8 cellular contexts compared by ENCODE assay signal in the genomic region with DNA sequence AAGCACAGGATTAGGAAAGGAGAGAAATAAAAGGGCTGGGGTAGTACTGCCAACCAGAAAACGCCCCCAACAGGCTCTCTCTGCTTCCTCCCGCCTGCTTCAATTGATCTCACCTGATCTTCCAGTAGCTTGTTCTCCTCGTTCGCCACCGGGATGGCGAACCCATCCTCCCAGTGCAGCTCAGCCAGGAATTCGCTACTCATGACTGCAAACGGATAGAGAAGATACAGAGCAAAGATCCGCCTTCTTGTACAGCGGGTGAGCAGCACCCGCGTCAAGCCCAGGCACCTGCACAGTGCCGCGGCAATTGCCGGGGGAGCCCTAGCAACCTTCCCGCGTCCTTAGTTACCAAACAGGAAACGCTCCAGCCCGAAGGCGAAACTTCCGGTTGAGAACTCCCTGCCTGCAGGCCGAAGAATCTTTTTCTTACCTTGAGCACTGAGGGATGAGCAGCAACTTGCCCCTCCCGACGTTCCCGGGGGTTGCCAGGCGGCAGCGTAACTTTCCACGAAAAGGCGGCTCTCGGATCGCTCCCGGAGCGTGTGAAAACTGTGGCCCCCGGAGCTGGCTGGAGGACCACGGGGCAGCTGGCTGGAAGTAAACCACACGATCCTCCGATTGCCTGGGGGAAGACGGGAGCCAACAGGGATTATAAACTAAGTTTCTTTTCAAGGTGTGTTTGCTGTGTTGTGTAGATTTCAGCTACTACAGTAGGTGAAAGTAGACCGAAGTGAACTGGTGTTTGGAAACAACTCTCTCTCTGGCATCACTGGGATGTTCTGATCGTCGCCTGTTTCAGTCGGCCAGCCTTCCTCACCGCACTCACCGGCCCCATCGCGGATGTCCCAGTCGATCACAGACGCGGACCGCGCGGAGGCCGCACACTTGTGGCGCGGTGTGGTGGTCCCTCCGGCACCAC. TPM values are rescaled to one million over a fixed set of nuclear protein-coding genes. Genes with fewer than 3 reads are reported as not detected.
DNase-seq lines count a peak whose midpoint lies in the region; ATAC-seq and TF ChIP-seq lines count a peak whose summit lies in the region.

A gene (minus strand): TSS at position 312 of the 919 bp plus-strand sequence. CDS start 109 bp downstream, at position 203.

- peak; percentile 99 for ATAC-seq in HG03025 (IDR thresholded peaks at IDR 0.05; ENCODE audit: low FRiP score, unreplicated experiment)

- no peak for TF ChIP-seq POLR2A in lower leg skin (IDR thresholded peaks at IDR 0.05)

- DNase-seq in SIG-M5 treated with dmso at 0.1 percent for 504 hours (lab: John Stamatoyannopoulos, UW; ENCODE audit: unreplicated experiment) (peak; percentile 58), SIG-M5 (lab: John Stamatoyannopoulos, UW) (no peak), NCI-H2107 treated with DMSO at 0.1 percent for 48 hours (lab: John Stamatoyannopoulos, UW; ENCODE audit: unreplicated experiment) (peak; percentile 85), dermis microvascular lymphatic vessel endothelial cell (ENCODE audit: low read depth in 2 of 2) (peak; percentile 10 to 49), lower leg skin (ENCODE audit: low spot score in 2 of 2) (peak in 1 of 2 donors; percentile 15)
- DNase-seq in activated CD4-positive, alpha-beta T cell treated with anti-CD3 and anti-CD28 coated beads for 48 hours, result peak; percentile 83
- peak; percentile 79 for DNase-seq in stimulated activated CD4-positive, alpha-beta T cell treated with anti-CD3 and anti-CD28 coated beads, Interleukin-4, amount 100 ng/mL, for 24 hours

- TF ChIP-seq CTCF in lower leg skin (IDR thresholded peaks at IDR 0.05), result no peak

- intact Hi-C loops in lower leg skin (cut with DNase I; ENCODE audit: low total_unique reads), result no loop called here

- 0 to 2% methylated on average over 56 of the region's 56 CpGs for WGBS in lower leg skin, 2 donors

- H3K4me3 ChIP-seq in lower leg skin (ENCODE audit: low read depth, poor library complexity, severe bottlenecking), result peak within 1 kb of the TSS; percentile 28

RNA-seq across cellular contexts. Expression of the gene that starts here (rescaled TPM):
- total RNA-seq in dermis microvascular lymphatic vessel endothelial cell (under 0.01 TPM in 2 replicates), lower leg skin (under 1 TPM in 1 of 4 donors, not detected in 3; 0.13 TPM)

Comparison
In these comparisons a context has a peak if more than half of its experiments do, and no peak if none do; other contexts are left out.
1. Peak in DNase-seq in dermis microvascular lymphatic vessel endothelial cell; RNA of the gene not detected or under 1 TPM.